In the genomic region with DNA sequence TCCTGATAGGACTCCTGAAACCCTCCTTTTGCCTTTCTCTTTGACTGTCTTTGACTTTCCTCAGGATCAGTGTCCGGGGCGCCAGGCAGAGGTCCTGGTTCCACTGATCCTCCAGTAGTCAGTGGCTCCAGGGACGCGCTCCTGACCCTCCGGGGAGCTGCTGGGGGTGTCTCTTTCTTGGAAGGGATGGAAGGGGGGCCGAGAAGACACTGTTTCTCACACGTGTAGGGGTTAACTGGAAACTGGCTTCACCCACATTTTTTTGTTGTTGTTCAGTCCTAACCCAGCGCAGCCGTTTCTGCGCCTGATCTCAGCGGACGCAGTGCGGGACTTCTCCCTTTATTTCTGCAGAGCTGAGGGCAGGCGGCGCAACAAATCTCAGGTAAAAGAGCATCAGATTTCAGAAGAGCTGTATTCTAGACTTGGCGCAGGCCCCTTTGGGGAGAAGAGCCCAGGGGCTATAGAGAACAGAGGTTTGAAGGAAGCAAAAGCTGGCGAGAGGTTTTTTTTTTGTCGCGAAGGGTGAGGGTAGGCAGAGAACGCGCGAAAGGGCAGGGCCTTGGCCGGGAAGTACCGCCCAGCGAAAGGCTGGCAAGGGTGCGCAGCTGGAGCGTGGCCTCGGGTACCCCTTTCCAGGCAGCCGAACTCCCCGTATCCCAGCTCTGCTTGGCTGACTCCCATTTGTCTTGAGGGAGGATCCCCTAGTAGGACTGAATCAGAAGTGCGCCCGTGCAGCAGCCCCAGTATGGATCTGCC, we compare ENCODE assay signal across 12 cellular contexts. TPM values are rescaled to one million over a fixed set of nuclear protein-coding genes. Genes with fewer than 3 reads are reported as not detected.
A peak's percentile ranks its signal among the peaks of the same experiment; 100 is the strongest.
DNase-seq lines count a peak whose midpoint lies in the region; ATAC-seq and TF ChIP-seq lines count a peak whose summit lies in the region.
"Had no signal": no experiment of that assay in that cellular context is flagged by ENCODE, and none has a peak within 500 bp of the region (broad histone marks: within the 10 kb centered on the region; RNA-seq: fewer than 3 reads in every experiment).

No MANE protein-coding gene starts in this region.

- H3K36me3 ChIP-seq in Caco-2 (ENCODE audit: control insufficient read depth, insufficient read depth, low read length) (no peaks in the 10 kb centered on the region), HUES6 (ENCODE audit: control insufficient read depth, insufficient read depth, low read length) (no peaks in the 10 kb centered on the region), duodenal mucosa (ENCODE audit: control insufficient read depth in 1 of 2, insufficient read depth in 2 of 2, low read length in 2 of 2) (no peaks in the 10 kb centered on the region)

- POLR2A ChIA-PET in Caco-2 (lab: Charles Lee): no interaction called here

- ATAC-seq in HG03159 (IDR thresholded peaks at IDR 0.05; ENCODE audit: unreplicated experiment): no peak

- H3K36me3 Mint-ChIP-seq in Caco-2 (ENCODE audit: insufficient read depth, unreplicated experiment): no peaks in the 10 kb centered on the region
- peaks cover 2% of the 10 kb centered on the region for H3K36me3 Mint-ChIP-seq in neural crest cell (ENCODE audit: low read depth)

- H3K4me1 ChIP-seq in Caco-2 (peaks cover 18% of the 10 kb centered on the region; the same call in 1 of the 2 replicates), HUES6 (ENCODE audit: control insufficient read depth, insufficient read depth, low read length) (peaks cover 65% of the 10 kb centered on the region), duodenal mucosa (ENCODE audit: control insufficient read depth in 1 of 2, insufficient read depth in 2 of 2, low read length in 2 of 2) (peaks cover 46 to 50% of the 10 kb centered on the region in 2 donors)

- DNase-seq in Caco-2 (no peak), neural crest cell (ENCODE audit: low read depth, low spot score) (no peak), foreskin melanocyte (no peak), UCSD-AML1 (lab: John Stamatoyannopoulos, UW; ENCODE audit: unreplicated experiment) (no peak)
- DNase-seq: anterior cingulate cortex, KG1, NCI-H748 treated with DMSO at 0.1 percent for 48 hours, nucleus accumbens had no signal

- TF ChIP-seq CTCF in Caco-2 (IDR thresholded peaks at IDR 0.05; ENCODE audit: insufficient read depth in 1 of 2, low read depth in 1 of 2, low read length in 1 of 2, severe bottlenecking in 1 of 2, unreplicated experiment in 1 of 2) (no peak), neural crest cell (conservative IDR thresholded peaks at IDR 0.05) (no peak)

- no peak overlapping the region for H3K4me3 ChIP-seq in Caco-2 (ENCODE audit: low read depth, low read length)
- H3K4me3 ChIP-seq in HUES6 (ENCODE audit: low read depth, low read length): peak overlapping the region; percentile 55
- peak overlapping the region; percentile 40 to 53 for H3K4me3 ChIP-seq in duodenal mucosa (ENCODE audit: low read depth in 1 of 2, low read length in 2 of 2)

- CTCF ChIA-PET in Caco-2 (lab: Charles Lee): no interaction called here

- H3K27me3 Mint-ChIP-seq in Caco-2 (ENCODE audit: insufficient read depth, unreplicated experiment) (peaks cover 43% of the 10 kb centered on the region), neural crest cell (ENCODE audit: low read depth) (peaks cover 100% of the 10 kb centered on the region)

- H3K9ac ChIP-seq in HUES6 (ENCODE audit: low read length): no peak overlapping the region
- no peak overlapping the region for H3K9ac ChIP-seq in duodenal mucosa (ENCODE audit: low read depth in 1 of 2, low read length in 2 of 2)

- H3K4me3 Mint-ChIP-seq in Caco-2 (ENCODE audit: unreplicated experiment): peak overlapping the region; percentile 66
- H3K4me3 Mint-ChIP-seq in neural crest cell: peak overlapping the region; percentile 5

- H3K4me1 Mint-ChIP-seq in Caco-2 (ENCODE audit: low read depth, unreplicated experiment) (peaks cover 28% of the 10 kb centered on the region), neural crest cell (peaks cover 49% of the 10 kb centered on the region)

- H3K9me3 Mint-ChIP-seq in Caco-2 (ENCODE audit: unreplicated experiment) (no peaks in the 10 kb centered on the region), neural crest cell (no peaks in the 10 kb centered on the region)

- peaks cover 2% of the 10 kb centered on the region; the same call in 1 of the 2 replicates for H3K27me3 ChIP-seq in Caco-2 (replicated peaks; ENCODE audit: control insufficient read depth, insufficient read depth, low read length)
- peaks cover 100% of the 10 kb centered on the region for H3K27me3 ChIP-seq in HUES6 (ENCODE audit: control insufficient read depth, insufficient read depth, low read length)
- H3K27me3 ChIP-seq in duodenal mucosa (ENCODE audit: control insufficient read depth in 1 of 2, insufficient read depth in 2 of 2, low read length in 2 of 2): peaks cover 98% of the 10 kb centered on the region in 2 donors

- H3K27ac Mint-ChIP-seq in Caco-2 (ENCODE audit: unreplicated experiment): no peak overlapping the region
- H3K27ac Mint-ChIP-seq in neural crest cell (ENCODE audit: unreplicated experiment): no peak overlapping the region

- no TSS peak for BruUV-seq in Caco-2 (replicated peaks; lab: Mats Ljungman, UMichigan)

- no peak overlapping the region for H3K27ac ChIP-seq in HUES6 (ENCODE audit: low read depth, low read length)
- H3K27ac ChIP-seq in duodenal mucosa (ENCODE audit: low read depth, low read length): no peak overlapping the region

- H3K9me3 ChIP-seq in Caco-2 (no peaks in the 10 kb centered on the region), HUES6 (ENCODE audit: control insufficient read depth, insufficient read depth, low read depth, low read length) (no peaks in the 10 kb centered on the region), duodenal mucosa (ENCODE audit: control insufficient read depth in 1 of 2, low read length in 2 of 2) (no peaks in the 10 kb centered on the region)

- intact Hi-C loops in Caco-2 (cut with micrococcal nuclease; ENCODE audit: unreplicated experiment): no loop called here

RNA-seq across cellular contexts. Expression of a gene that starts 4.3 kb away (rescaled TPM):
- total RNA-seq in Caco-2 (2022) (0.12 and 0.36 TPM in 2 replicates), neural crest cell (not detected in 2 replicates)
- total RNA-seq: glomerular endothelial cell had no signal

RNA-seq across cellular contexts. Expression of a gene that starts 10.5 kb away (rescaled TPM):
- 9.4 and 9.9 TPM in 2 replicates for total RNA-seq in Caco-2 (2022)
- 1.9 and 3.1 TPM in 2 replicates for total RNA-seq in neural crest cell
